Comparison of ENCODE assay signal across 9 cellular contexts in genomic region chr20:7980332-7981046, GRCh38. TPM values are rescaled to one million over a fixed set of nuclear protein-coding genes. Genes with fewer than 3 reads are reported as not detected.
DNase-seq lines count a peak whose midpoint lies in the region; ATAC-seq, FAIRE-seq and TF ChIP-seq lines count a peak whose summit lies in the region.
"Had no signal": no experiment of that assay in that cellular context is flagged by ENCODE, and none has a peak within 500 bp of the region (broad histone marks: within the 10 kb centered on the region; RNA-seq: fewer than 3 reads in every experiment).

No MANE protein-coding gene starts in this region.

- H3K36me3 ChIP-seq in Karpas-422 (ENCODE audit: insufficient read depth, low read length) (no peaks in the 10 kb centered on the region), heart right ventricle (peaks cover 0 to 82% (median 24%) of the 10 kb centered on the region in 9 donors), small intestine (ENCODE audit: control insufficient read depth in 2 of 2, insufficient read depth in 2 of 2, low read length in 2 of 2) (peaks cover 7 to 17% of the 10 kb centered on the region in 2 donors)

- peak in 7 of 9 donors; percentile 36 to 55 (median 41) for TF ChIP-seq CTCF in heart right ventricle (IDR thresholded peaks at IDR 0.05)

- no peaks in the 10 kb centered on the region for H4K20me1 ChIP-seq in Karpas-422 (ENCODE audit: insufficient read depth, low read depth, low read length)

- CTCF ChIA-PET in activated CD4-positive, alpha-beta T cell treated with anti-CD3 and anti-CD28 coated beads for 36 hours (lab: Charles Lee) = interaction anchor here (0.7 to 1.3 kb wide), 4 partner anchors 8 to 63 kb away, joined by 3 to 5 read pairs (median 4); no protein-coding TSS in a partner anchor
- CTCF ChIA-PET in activated CD8-positive, alpha-beta T cell treated with anti-CD3 and anti-CD28 coated beads, Interleukin-2, amount 10 ng/mL, durations not matched to agents 7 days and 5 days (lab: Charles Lee) = interaction anchor here (0.7 to 1.5 kb wide), 6 partner anchors 9 to 742 kb away, joined by 3 to 9 read pairs (median 4); no protein-coding TSS in a partner anchor

- peak; percentile 43 for DNase-seq in activated CD4-positive, alpha-beta T cell treated with anti-CD3 and anti-CD28 coated beads for 36 hours
- DNase-seq in activated CD4-positive, alpha-beta T cell treated with anti-CD3 and anti-CD28 coated beads for 1 hour = no peak
- DNase-seq in Karpas-422 (peak; percentile 59), heart right ventricle (no peak), small intestine (peak; percentile 35)
- DNase-seq in activated CD8-positive, alpha-beta T cell treated with anti-CD3 and anti-CD28 coated beads, Interleukin-2, amount 10 ng/mL, durations not matched to agents 7 days and 5 days = peak; percentile 26

- H3K9me3 ChIP-seq in Karpas-422 (ENCODE audit: low read length) = no peaks in the 10 kb centered on the region
- H3K9me3 ChIP-seq in heart right ventricle = no peaks in the 10 kb centered on the region
- H3K9me3 ChIP-seq in small intestine (ENCODE audit: control insufficient read depth, low read depth) = no peaks in the 10 kb centered on the region
- H3K9me3 ChIP-seq: thoracic aorta had no signal

- WGBS in heart right ventricle, 2 donors = 63 to 70% methylated on average over 10 of the region's 10 CpGs
- 61 to 64% (median 62%) methylated on average over 10 of the region's 10 CpGs for WGBS in small intestine, 3 donors

- H2AFZ ChIP-seq in Karpas-422 (ENCODE audit: low read length) = no peak overlapping the region

- H3K27ac Mint-ChIP-seq in activated CD4-positive, alpha-beta T cell treated with anti-CD3 and anti-CD28 coated beads for 36 hours = peak overlapping the region; percentile 44
- peak overlapping the region; percentile 70 for H3K27ac Mint-ChIP-seq in activated CD8-positive, alpha-beta T cell treated with anti-CD3 and anti-CD28 coated beads, Interleukin-2, amount 10 ng/mL, durations not matched to agents 7 days and 5 days

- H3K9ac ChIP-seq in Karpas-422 (ENCODE audit: low read length) = no peak overlapping the region

- peaks cover 14% of the 10 kb centered on the region for H3K4me1 Mint-ChIP-seq in activated CD4-positive, alpha-beta T cell treated with anti-CD3 and anti-CD28 coated beads for 36 hours
- H3K4me1 Mint-ChIP-seq in activated CD8-positive, alpha-beta T cell treated with anti-CD3 and anti-CD28 coated beads, Interleukin-2, amount 10 ng/mL, durations not matched to agents 7 days and 5 days (ENCODE audit: low read depth) = peaks cover 17% of the 10 kb centered on the region

- H3K4me1 ChIP-seq in Karpas-422 (ENCODE audit: low read length) (no peaks in the 10 kb centered on the region), heart right ventricle (peaks cover 0 to 9% (median 5%) of the 10 kb centered on the region in 9 donors), small intestine (ENCODE audit: control insufficient read depth in 2 of 2, insufficient read depth in 1 of 2, low read depth in 1 of 2, low read length in 1 of 2) (no peaks in the 10 kb centered on the region)

- H3K36me3 Mint-ChIP-seq in activated CD4-positive, alpha-beta T cell treated with anti-CD3 and anti-CD28 coated beads for 36 hours (ENCODE audit: low read depth) = peaks cover 20% of the 10 kb centered on the region
- peaks cover 25% of the 10 kb centered on the region for H3K36me3 Mint-ChIP-seq in activated CD8-positive, alpha-beta T cell treated with anti-CD3 and anti-CD28 coated beads, Interleukin-2, amount 10 ng/mL, durations not matched to agents 7 days and 5 days (ENCODE audit: low read depth)

- no peak overlapping the region for H3K4me3 Mint-ChIP-seq in activated CD4-positive, alpha-beta T cell treated with anti-CD3 and anti-CD28 coated beads for 36 hours
- H3K4me3 Mint-ChIP-seq in activated CD8-positive, alpha-beta T cell treated with anti-CD3 and anti-CD28 coated beads, Interleukin-2, amount 10 ng/mL, durations not matched to agents 7 days and 5 days = no peak overlapping the region

- H3K79me2 ChIP-seq in Karpas-422 (ENCODE audit: low read length) = no peaks in the 10 kb centered on the region

- no peaks in the 10 kb centered on the region for H3K9me3 Mint-ChIP-seq in activated CD4-positive, alpha-beta T cell treated with anti-CD3 and anti-CD28 coated beads for 36 hours (ENCODE audit: low read depth)
- H3K9me3 Mint-ChIP-seq in activated CD8-positive, alpha-beta T cell treated with anti-CD3 and anti-CD28 coated beads, Interleukin-2, amount 10 ng/mL, durations not matched to agents 7 days and 5 days (ENCODE audit: insufficient read depth) = no peaks in the 10 kb centered on the region

- H3K27me3 ChIP-seq in Karpas-422 (ENCODE audit: low read length) = no peaks in the 10 kb centered on the region
- H3K27me3 ChIP-seq in heart right ventricle = no peaks in the 10 kb centered on the region
- no peaks in the 10 kb centered on the region for H3K27me3 ChIP-seq in small intestine (ENCODE audit: control insufficient read depth in 2 of 2, insufficient read depth in 2 of 2, low read length in 2 of 2)

- no peak overlapping the region for H3K4me2 ChIP-seq in Karpas-422 (ENCODE audit: low read depth, low read length, poor library complexity, severe bottlenecking)

- ATAC-seq in activated CD4-positive, alpha-beta T cell treated with anti-CD3 and anti-CD28 coated beads for 36 hours = peak; percentile 80
- ATAC-seq in GM21526 (IDR thresholded peaks at IDR 0.05; ENCODE audit: low FRiP score, unreplicated experiment) (peak; percentile 80), heart right ventricle (peak in 4 of 8 donors; percentile 42 to 60 (median 50)), HG02571 (IDR thresholded peaks at IDR 0.05; ENCODE audit: unreplicated experiment) (no peak)
- ATAC-seq in activated CD8-positive, alpha-beta T cell treated with anti-CD3 and anti-CD28 coated beads, Interleukin-2, amount 10 ng/mL, durations not matched to agents 7 days and 5 days = peak; percentile 55

- intact Hi-C loops in activated CD4-positive, alpha-beta T cell treated with anti-CD3 and anti-CD28 coated beads for 36 hours (cut with DNase I, micrococcal nuclease) = loop anchor here in 1 of 2 experiments (2.0 kb wide), 1 partner anchor 44 kb away; no protein-coding TSS in a partner anchor
- intact Hi-C loops in heart right ventricle (cut with DNase I) = no loop called here

- H3K27ac ChIP-seq in Karpas-422 (ENCODE audit: low read length) (no peak overlapping the region), heart right ventricle (no peak overlapping the region), small intestine (ENCODE audit: low read depth in 1 of 2, low read length in 1 of 2) (no peak overlapping the region)
- H3K27ac ChIP-seq: thoracic aorta had no signal

- no peak overlapping the region for H3K4me3 ChIP-seq in Karpas-422 (ENCODE audit: low read length)
- no peak overlapping the region for H3K4me3 ChIP-seq in heart right ventricle
- H3K4me3 ChIP-seq in small intestine (ENCODE audit: low read depth in 1 of 2, low read length in 2 of 2) = no peak overlapping the region
- H3K4me3 ChIP-seq: thoracic aorta had no signal

- H3K9me2 ChIP-seq in Karpas-422 (replicated peaks; ENCODE audit: insufficient read depth, low read length) = no peaks in the 10 kb centered on the region

- FAIRE-seq in small intestine (lab: Jason Lieb, UNC) = no peak

- POLR2A ChIA-PET in activated CD4-positive, alpha-beta T cell treated with anti-CD3 and anti-CD28 coated beads for 36 hours (lab: Charles Lee) = no interaction called here
- POLR2A ChIA-PET in activated CD8-positive, alpha-beta T cell treated with anti-CD3 and anti-CD28 coated beads, Interleukin-2, amount 10 ng/mL, durations not matched to agents 7 days and 5 days (lab: Charles Lee) = no interaction called here

- H3K27me3 Mint-ChIP-seq in activated CD4-positive, alpha-beta T cell treated with anti-CD3 and anti-CD28 coated beads for 36 hours = no peaks in the 10 kb centered on the region
- H3K27me3 Mint-ChIP-seq in activated CD8-positive, alpha-beta T cell treated with anti-CD3 and anti-CD28 coated beads, Interleukin-2, amount 10 ng/mL, durations not matched to agents 7 days and 5 days (ENCODE audit: low read depth) = no peaks in the 10 kb centered on the region

RNA-seq across cellular contexts. Expression of gene TMX4, which starts 39.1 kb away (rescaled TPM):
- total RNA-seq in activated CD4-positive, alpha-beta T cell treated with anti-CD3 and anti-CD28 coated beads for 36 hours = 10 to 100 TPM; 19.2 to 25.9 TPM
- total RNA-seq in Karpas-422 (2014; rRNA removed; shearing (Covaris generic); ENCODE audit: low replicate concordance) = 8.9 and 10.1 TPM in 2 replicates
- 10 to 100 TPM; 24.9 to 31.6 TPM for total RNA-seq in activated CD8-positive, alpha-beta T cell treated with anti-CD3 and anti-CD28 coated beads, Interleukin-2, amount 10 ng/mL, durations not matched to agents 7 days and 5 days
- 100 to 1,000 TPM in 7 of 10 donors, 10 to 100 TPM in 3; 89.3 to 169 (median 121) TPM for total RNA-seq in heart right ventricle
- polyA plus RNA-seq in heart right ventricle (10 to 100 TPM; 26.7 to 41.9 TPM), small intestine (10 to 100 TPM in 1 of 3 donors, 1 to 10 TPM in 2; 4.7 to 16.1 (median 5.4) TPM)

RNA-seq across cellular contexts. Expression of gene HAO1, which starts 40.2 kb away (rescaled TPM):
- total RNA-seq in activated CD4-positive, alpha-beta T cell treated with anti-CD3 and anti-CD28 coated beads for 36 hours = not detected
- total RNA-seq in Karpas-422 (2014; rRNA removed; shearing (Covaris generic); ENCODE audit: low replicate concordance) = not detected in 2 replicates
- total RNA-seq in activated CD8-positive, alpha-beta T cell treated with anti-CD3 and anti-CD28 coated beads, Interleukin-2, amount 10 ng/mL, durations not matched to agents 7 days and 5 days = not detected
- not detected for total RNA-seq in heart right ventricle
- polyA plus RNA-seq in heart right ventricle (not detected), small intestine (under 1 TPM in 1 of 3 donors, not detected in 2; 0.04 TPM)
- total RNA-seq: thoracic aorta had no signal

Comparison
In these comparisons a context has a peak if more than half of its experiments do, and no peak if none do; other contexts are left out.
1. DNase-seq: peak in activated CD4-positive, alpha-beta T cell treated with anti-CD3 and anti-CD28 coated beads for 36 hours (single experiment), Karpas-422 (single experiment), activated CD8-positive, alpha-beta T cell treated with anti-CD3 and anti-CD28 coated beads, Interleukin-2, amount 10 ng/mL, durations not matched to agents 7 days and 5 days (single experiment) and small intestine (single experiment); none in activated CD4-positive, alpha-beta T cell treated with anti-CD3 and anti-CD28 coated beads for 1 hour (single experiment) and heart right ventricle (0 of 2).